ENCODE assay signal across 20 cellular contexts in genomic region chr22:23093090-23093788, GRCh38. TPM values are rescaled to one million over a fixed set of nuclear protein-coding genes. Genes with fewer than 3 reads are reported as not detected.
DNase-seq lines count a peak whose midpoint lies in the region; TF ChIP-seq lines count a peak whose summit lies in the region.
"Had no signal": no experiment of that assay in that cellular context is flagged by ENCODE, and none has a peak within 500 bp of the region (broad histone marks: within the 10 kb centered on the region; RNA-seq: fewer than 3 reads in every experiment).

No MANE protein-coding gene starts in this region.

- WGBS in neuronal stem cell (ENCODE audit: extremely low coverage in 2 of 2, insufficient read length in 2 of 2, insufficient replicate concordance in 1 of 2), 2 donors = no CpG with 5 or more reads among the region's 13 CpGs

- no peak overlapping the region for H2BK120ac ChIP-seq in neuronal stem cell (ENCODE audit: low read depth, low read length)

- H3K9ac ChIP-seq in neuronal stem cell (ENCODE audit: low read depth, low read length, poor library complexity) = no peak overlapping the region
- H3K9ac ChIP-seq: KMS-11 had no signal

- H3K4me3 ChIP-seq in dorsolateral prefrontal cortex (no peak overlapping the region), neuronal stem cell (ENCODE audit: low read length in 2 of 2) (peak overlapping the region in 1 of 2 donors; percentile 53), SJCRH30 (no peak overlapping the region)

- H3K27ac Mint-ChIP-seq in type B pancreatic cell = peak overlapping the region; percentile 63

- peaks cover 0 to 4% of the 10 kb centered on the region in 2 donors for H3K9me3 ChIP-seq in neuronal stem cell (replicated peaks in 1 of 2; ENCODE audit: control insufficient read depth in 2 of 2, insufficient read depth in 1 of 2, low read depth in 1 of 2, low read length in 2 of 2)
- H3K9me3 ChIP-seq in SJCRH30 (replicated peaks) = no peaks in the 10 kb centered on the region

- H3K18ac ChIP-seq in neuronal stem cell (ENCODE audit: low read length) = no peak overlapping the region

- H3K23ac ChIP-seq in neuronal stem cell (ENCODE audit: low read depth, low read length, poor library complexity) = peak overlapping the region; percentile 62

- H4K8ac ChIP-seq in neuronal stem cell (ENCODE audit: low read depth, low read length) = peak overlapping the region; percentile 74

- peak overlapping the region in 35 of 59 donors; percentile 2 to 99 (median 43) for H3K27ac ChIP-seq in dorsolateral prefrontal cortex
- H3K27ac ChIP-seq in neuronal stem cell (replicated peaks; ENCODE audit: low read length) = no peak overlapping the region
- no peak overlapping the region for H3K27ac ChIP-seq in SJCRH30
- H3K27ac ChIP-seq: KMS-11 had no signal

- no peak overlapping the region for H2AFZ ChIP-seq in neuronal stem cell (ENCODE audit: low read length)

- H3K14ac ChIP-seq in neuronal stem cell (ENCODE audit: low read length) = peak overlapping the region; percentile 67

- DNase-seq in NCI-H69 (lab: John Stamatoyannopoulos, UW) (peak; percentile 41), dorsolateral prefrontal cortex (no peak), neuronal stem cell (ENCODE audit: low spot score) (no peak), type B pancreatic cell (ENCODE audit: extremely low spot score, unreplicated experiment) (no peak), SHP77 (lab: John Stamatoyannopoulos, UW) (no peak), SJCRH30 (no peak), NCI-H524 treated with DMSO at 0.1 percent for 48 hours (lab: John Stamatoyannopoulos, UW) (no peak)
- DNase-seq: ACHN, COR-L47, DMS 273 treated with DMSO at 0.1 percent for 48 hours, DND-41, H7, MV-4-11, NCI-H1417, NCI-H187, NCI-H526 treated with DMSO at 0.1 percent for 48 hours, OCI-M1, SHP77 treated with DMSO at 0.1 percent for 48 hours had no signal

- no peak overlapping the region for H3K4me3 Mint-ChIP-seq in type B pancreatic cell

- H3K9me3 Mint-ChIP-seq in type B pancreatic cell = no peaks in the 10 kb centered on the region

- H3K27me3 ChIP-seq in dorsolateral prefrontal cortex = no peaks in the 10 kb centered on the region
- H3K27me3 ChIP-seq in neuronal stem cell (ENCODE audit: control insufficient read depth in 3 of 3, insufficient read depth in 3 of 3, low read depth in 1 of 3, low read length in 3 of 3) = no peaks in the 10 kb centered on the region
- no peaks in the 10 kb centered on the region for H3K27me3 ChIP-seq in SJCRH30

- H3K79me1 ChIP-seq in neuronal stem cell (ENCODE audit: low read depth, low read length) = peaks cover 24% of the 10 kb centered on the region

- no peak overlapping the region for H2AK5ac ChIP-seq in neuronal stem cell (ENCODE audit: low read depth, low read length)

- H3K27me3 Mint-ChIP-seq in type B pancreatic cell = no peaks in the 10 kb centered on the region

- no peak overlapping the region for H4K91ac ChIP-seq in neuronal stem cell (ENCODE audit: low read depth, low read length, poor library complexity)

- TF ChIP-seq CTCF in dorsolateral prefrontal cortex (IDR thresholded peaks at IDR 0.05 in 54 of 56, conservative IDR thresholded peaks at IDR 0.05 in 2 of 56; ENCODE audit: low read depth in 1 of 56, partially characterized antibody in 56 of 56) (no peak), type B pancreatic cell (conservative IDR thresholded peaks at IDR 0.05) (no peak)

- intact Hi-C loops in dorsolateral prefrontal cortex (cut with DNase I) = no loop called here

- H2BK5ac ChIP-seq in neuronal stem cell (ENCODE audit: low read length) = no peak overlapping the region

- H2BK15ac ChIP-seq in neuronal stem cell (ENCODE audit: low read length) = no peak overlapping the region

- H2BK12ac ChIP-seq in neuronal stem cell (ENCODE audit: low read length) = no peak overlapping the region

- H3K4ac ChIP-seq in neuronal stem cell (ENCODE audit: low read length) = no peak overlapping the region

- H3K36me3 Mint-ChIP-seq in type B pancreatic cell = no peaks in the 10 kb centered on the region

- H3K36me3 ChIP-seq in neuronal stem cell (replicated peaks in 1 of 2; ENCODE audit: control insufficient read depth in 2 of 2, insufficient read depth in 2 of 2, low read length in 2 of 2) (peaks cover 12 to 26% of the 10 kb centered on the region in 2 donors), SJCRH30 (no peaks in the 10 kb centered on the region)

- H3K4me2 ChIP-seq in neuronal stem cell (ENCODE audit: insufficient read depth, low read length, poor library complexity, severe bottlenecking) = no peak overlapping the region
- H3K4me2 ChIP-seq: KMS-11 had no signal

- H3K4me1 ChIP-seq in neuronal stem cell (ENCODE audit: control insufficient read depth in 2 of 2, insufficient read depth in 1 of 2, low read depth in 1 of 2, low read length in 2 of 2) = peaks cover 8 to 17% of the 10 kb centered on the region in 2 donors
- H3K4me1 ChIP-seq in SJCRH30 = no peaks in the 10 kb centered on the region

- H3K4me1 Mint-ChIP-seq in type B pancreatic cell (ENCODE audit: unreplicated experiment) = no peaks in the 10 kb centered on the region

RNA-seq across cellular contexts. Expression of gene GNAZ, which starts 22.9 kb away (rescaled TPM):
- total RNA-seq in dorsolateral prefrontal cortex (100 to 1,000 TPM in 10 of 120 experiments, 10 to 100 TPM in 110; 66.2 to 113 (median 85.3) TPM), type B pancreatic cell (ENCODE audit: low replicate concordance) (8.7 and 14.4 TPM in 2 replicates)
- 36.9 TPM for polyA plus RNA-seq in neuronal stem cell (2013, experiment 1 of 2)
- 37.0 TPM for polyA plus RNA-seq in neuronal stem cell (2013, experiment 2 of 2)
- total RNA-seq in SJCRH30 (2014; rRNA removed; shearing (Covaris generic)) = 11.2 and 11.9 TPM in 2 replicates

RNA-seq across cellular contexts. Expression of gene RSPH14, which starts 48.6 kb away (rescaled TPM):
- total RNA-seq in dorsolateral prefrontal cortex (10 to 100 TPM in 84 of 120 experiments, 1 to 10 TPM in 36; 3.0 to 22.3 (median 11.9) TPM), type B pancreatic cell (ENCODE audit: low replicate concordance) (0.93 and 1.5 TPM in 2 replicates)
- 2.0 TPM for polyA plus RNA-seq in neuronal stem cell (2013, experiment 1 of 2)
- 2.2 TPM for polyA plus RNA-seq in neuronal stem cell (2013, experiment 2 of 2)
- total RNA-seq in SJCRH30 (2014; rRNA removed; shearing (Covaris generic)) = not detected in 2 replicates
- total RNA-seq: H7, RPMI7951 had no signal

RNA-seq across cellular contexts. Expression of gene RAB36, which starts 52.0 kb away (rescaled TPM):
- total RNA-seq in dorsolateral prefrontal cortex = 10 to 100 TPM in 101 of 120 experiments, 1 to 10 TPM in 19; 7.2 to 20.6 (median 12.3) TPM
- 4.5 TPM for polyA plus RNA-seq in neuronal stem cell (2013, experiment 1 of 2)
- 4.5 TPM for polyA plus RNA-seq in neuronal stem cell (2013, experiment 2 of 2)
- 6.8 and 18.4 TPM in 2 replicates for total RNA-seq in type B pancreatic cell (ENCODE audit: low replicate concordance)
- total RNA-seq in SJCRH30 (2014; rRNA removed; shearing (Covaris generic)) = not detected in 2 replicates

Comparison
In these comparisons a context has a peak if more than half of its experiments do, and no peak if none do; other contexts are left out.
1. H3K27ac ChIP-seq: peak in dorsolateral prefrontal cortex (35 of 59); none in neuronal stem cell (single experiment) and SJCRH30 (single experiment).